In the genomic region with DNA sequence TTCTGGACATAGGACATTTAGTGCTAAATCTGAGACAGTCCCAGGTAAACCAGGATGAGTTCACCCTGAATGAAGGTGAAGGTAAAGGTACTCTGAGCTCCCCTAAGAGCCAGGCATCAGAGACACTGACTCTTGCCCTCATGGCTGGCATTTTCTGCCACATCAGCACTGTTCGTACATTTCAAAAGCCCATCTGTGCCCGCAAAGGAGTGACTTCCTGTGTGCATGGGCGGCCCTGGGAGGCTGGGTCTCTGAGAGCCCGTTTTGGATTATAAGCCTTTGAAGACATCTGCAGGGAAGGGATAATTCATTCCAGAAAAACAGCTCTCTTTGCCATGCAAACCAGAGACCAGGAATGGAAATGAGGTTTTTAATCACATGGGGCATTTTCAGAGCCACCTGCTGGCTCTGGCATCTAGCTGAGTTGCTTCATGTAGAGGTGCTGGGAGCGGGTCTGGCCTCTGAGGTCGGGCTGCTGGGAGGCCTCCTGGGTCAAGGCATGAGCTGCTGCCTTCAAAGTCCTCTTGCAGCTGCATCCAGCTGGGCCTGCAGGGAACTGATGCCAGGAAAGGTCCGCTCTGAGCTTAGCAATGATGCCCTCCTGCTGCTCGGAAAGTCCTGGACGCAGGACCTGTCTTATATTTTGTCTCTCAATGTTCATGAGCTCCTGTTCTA, we compare ENCODE assay signal across 14 cellular contexts.
"Had no signal": no experiment of that assay in that cellular context is flagged by ENCODE, and none has a peak within 500 bp of the region (broad histone marks: within the 10 kb centered on the region; RNA-seq: fewer than 3 reads in every experiment).

No MANE protein-coding gene starts in this region.

- H3K27ac ChIP-seq: prostate gland had no signal

- H3K4me3 Mint-ChIP-seq: activated CD4-positive, alpha-beta memory T cell treated with anti-CD3 and anti-CD28 coated beads, Interleukin-2, amount 10 ng/mL, durations not matched to agents 7 days and 5 days; activated naive CD8-positive, alpha-beta T cell treated with anti-CD3 and anti-CD28 coated beads, Interleukin-2, amount 10 ng/mL, durations not matched to agents 7 days and 5 days; immature natural killer cell; naive thymus-derived CD8-positive, alpha-beta T cell; T-helper 2 cell treated with Interferon-gamma antibody and Interleukin-4, amounts not matched to agents 5 μg/mL and 100 μg/mL, for 36 hours had no signal

- H3K9me3 ChIP-seq: prostate gland had no signal

- H3K4me3 ChIP-seq: prostate gland had no signal

- DNase-seq: activated CD4-positive, alpha-beta memory T cell treated with anti-CD3 and anti-CD28 coated beads, Interleukin-2, amount 10 ng/mL, durations not matched to agents 7 days and 5 days; activated CD4-positive, alpha-beta T cell treated with anti-CD3 and anti-CD28 coated beads for 1 hour; activated gamma-delta T cell treated with Interleukin-2 at 50 U/mL for 16 hours; activated naive CD8-positive, alpha-beta T cell treated with anti-CD3 and anti-CD28 coated beads, Interleukin-2, amount 10 ng/mL, durations not matched to agents 7 days and 5 days; activated T-cell treated with anti-CD3 and anti-CD28 coated beads, Interleukin-2, amount 50 U/mL, for 48 hours; hypothalamus; immature natural killer cell; left cardiac atrium; naive thymus-derived CD8-positive, alpha-beta T cell; nucleus accumbens; stimulated activated CD4-positive, alpha-beta T cell treated with anti-CD3 and anti-CD28 coated beads, Interleukin-4, amount 100 ng/mL, for 1 hour had no signal

- H3K4me1 Mint-ChIP-seq: activated CD4-positive, alpha-beta memory T cell treated with anti-CD3 and anti-CD28 coated beads, Interleukin-2, amount 10 ng/mL, durations not matched to agents 7 days and 5 days; naive thymus-derived CD8-positive, alpha-beta T cell had no signal

- H3K4me1 ChIP-seq: prostate gland had no signal

- H3K36me3 ChIP-seq: prostate gland had no signal

- H3K9me3 Mint-ChIP-seq: activated CD4-positive, alpha-beta memory T cell treated with anti-CD3 and anti-CD28 coated beads, Interleukin-2, amount 10 ng/mL, durations not matched to agents 7 days and 5 days; activated naive CD8-positive, alpha-beta T cell treated with anti-CD3 and anti-CD28 coated beads, Interleukin-2, amount 10 ng/mL, durations not matched to agents 7 days and 5 days; immature natural killer cell; T-helper 2 cell treated with Interferon-gamma antibody and Interleukin-4, amounts not matched to agents 5 μg/mL and 100 μg/mL, for 36 hours had no signal

- ATAC-seq: esophagus mucosa; left cardiac atrium; naive thymus-derived CD8-positive, alpha-beta T cell had no signal

- H3K27ac Mint-ChIP-seq: activated CD4-positive, alpha-beta memory T cell treated with anti-CD3 and anti-CD28 coated beads, Interleukin-2, amount 10 ng/mL, durations not matched to agents 7 days and 5 days; activated naive CD8-positive, alpha-beta T cell treated with anti-CD3 and anti-CD28 coated beads, Interleukin-2, amount 10 ng/mL, durations not matched to agents 7 days and 5 days; immature natural killer cell; naive thymus-derived CD8-positive, alpha-beta T cell; T-helper 2 cell treated with Interferon-gamma antibody and Interleukin-4, amounts not matched to agents 5 μg/mL and 100 μg/mL, for 36 hours had no signal

- H3K36me3 Mint-ChIP-seq: activated naive CD8-positive, alpha-beta T cell treated with anti-CD3 and anti-CD28 coated beads, Interleukin-2, amount 10 ng/mL, durations not matched to agents 7 days and 5 days; naive thymus-derived CD8-positive, alpha-beta T cell had no signal
